Comparison of ENCODE assay signal across 10 cellular contexts in genomic region chr6:170129691-170130171, GRCh38.
A peak's percentile ranks its signal among the peaks of the same experiment; 100 is the strongest.
DNase-seq lines count a peak whose midpoint lies in the region; ATAC-seq, FAIRE-seq and TF ChIP-seq lines count a peak whose summit lies in the region.
"Had no signal": no experiment of that assay in that cellular context is flagged by ENCODE, and none has a peak within 500 bp of the region (broad histone marks: within the 10 kb centered on the region; RNA-seq: fewer than 3 reads in every experiment).

No MANE protein-coding gene starts in this region.

- no peaks in the 10 kb centered on the region for H3K79me2 ChIP-seq in HepG2 (ENCODE audit: insufficient read depth, low read length)

- POLR2A ChIA-PET in HepG2 (lab: Yijun Ruan, JAX), result no interaction called here

- DNase-seq in natural killer cell treated with Interleukin-12 subunit alpha and Interleukin-12 subunit beta and Interleukin-15 and Interleukin-18, amount 100 ng/mL, for 72 hours (ENCODE audit: low spot score), result peak; percentile 29
- no peak for DNase-seq in natural killer cell
- DNase-seq in astrocyte of the hippocampus (ENCODE audit: low read depth, low spot score), result peak; percentile 61
- DNase-seq in HepG2 (ENCODE audit: low spot score), result no peak
- DNase-seq in NOMO-1 treated with dmso at 0.1 percent for 144 hours (lab: John Stamatoyannopoulos, UW; ENCODE audit: unreplicated experiment), result no peak
- no peak for DNase-seq in GM13977 (ENCODE audit: low spot score)
- DNase-seq in T-helper 2 cell treated with Interferon-gamma antibody and Interleukin-4, amounts not matched to agents 5 μg/mL and 100 μg/mL, for 36 hours (ENCODE audit: low spot score), result no peak
- DNase-seq: CD4-positive, CD25-positive, alpha-beta regulatory T cell had no signal

- TF ChIP-seq CTCF in natural killer cell (IDR thresholded peaks at IDR 0.05) (no peak), HepG2 (CRISPR knock-in tag; IDR thresholded peaks at IDR 0.05) (no peak), GM13977 (IDR thresholded peaks at IDR 0.05; ENCODE audit: extremely low read depth, insufficient read depth, missing control alignments) (no peak)

- no peaks in the 10 kb centered on the region for H3K36me3 ChIP-seq in HepG2 (replicated peaks in 1 of 2; ENCODE audit: control insufficient read depth in 1 of 2, insufficient read depth in 2 of 2, low read length in 2 of 2)

- no peaks in the 10 kb centered on the region for H3K36me3 Mint-ChIP-seq in natural killer cell treated with Interleukin-12 subunit alpha and Interleukin-12 subunit beta and Interleukin-15 and Interleukin-18, amount 100 ng/mL, for 72 hours
- no peaks in the 10 kb centered on the region for H3K36me3 Mint-ChIP-seq in natural killer cell
- no peaks in the 10 kb centered on the region for H3K36me3 Mint-ChIP-seq in T-helper 2 cell treated with Interferon-gamma antibody and Interleukin-4, amounts not matched to agents 5 μg/mL and 100 μg/mL, for 36 hours (ENCODE audit: low read depth)
- H3K36me3 Mint-ChIP-seq: CD4-positive, CD25-positive, alpha-beta regulatory T cell had no signal

- no peak for FAIRE-seq in HepG2 (lab: Jason Lieb, UNC)
- FAIRE-seq: astrocyte had no signal

- H3K4me3 Mint-ChIP-seq in natural killer cell treated with Interleukin-12 subunit alpha and Interleukin-12 subunit beta and Interleukin-15 and Interleukin-18, amount 100 ng/mL, for 72 hours, result no peak overlapping the region
- no peak overlapping the region for H3K4me3 Mint-ChIP-seq in natural killer cell
- no peak overlapping the region for H3K4me3 Mint-ChIP-seq in T-helper 2 cell treated with Interferon-gamma antibody and Interleukin-4, amounts not matched to agents 5 μg/mL and 100 μg/mL, for 36 hours
- H3K4me3 Mint-ChIP-seq: CD4-positive, CD25-positive, alpha-beta regulatory T cell had no signal

- H3K4me2 ChIP-seq in HepG2 (ENCODE audit: low read depth, low read length), result no peak overlapping the region

- no peak for TF ChIP-seq EP300 in HepG2 (IDR thresholded peaks at IDR 0.05; ENCODE audit: low read depth in 2 of 2, low read length in 2 of 2)
- no peak for TF ChIP-seq EP300 in HepG2 (CRISPR knock-in tag; IDR thresholded peaks at IDR 0.05; ENCODE audit: borderline replicate concordance)

- no peak for TF ChIP-seq POLR2A in HepG2 (IDR thresholded peaks at IDR 0.05; ENCODE audit: insufficient read depth in 1 of 2, low read depth in 2 of 2, low read length in 2 of 2)

- H3K9me3 ChIP-seq in HepG2 (ENCODE audit: low read length), result no peaks in the 10 kb centered on the region

- no peak for ATAC-seq in natural killer cell treated with Interleukin-12 subunit alpha and Interleukin-12 subunit beta and Interleukin-15 and Interleukin-18, amount 100 ng/mL, for 72 hours
- ATAC-seq in natural killer cell (no peak), HepG2 (peak; percentile 51), HG03439 (IDR thresholded peaks at IDR 0.05; ENCODE audit: unreplicated experiment) (no peak)

- in situ Hi-C loops in HepG2 (cut with HindIII; ENCODE audit: extremely low pct_ligation_motif_present, low pct_unique_long_range_greater_than_20kb) (no loop called here), GM13977 (cut with MboI; ENCODE audit: low pct_unique_long_range_greater_than_20kb, low sequenced_read_pairs, unreplicated experiment) (no loop called here)

- H3K27me3 ChIP-seq in HepG2 (ENCODE audit: control insufficient read depth in 1 of 2, insufficient read depth in 2 of 2, low read length in 2 of 2), result peaks cover 17 to 72% of the 10 kb centered on the region in 2 experiments; a peak in 4 of 5 replicates

- no peak overlapping the region for H3K4me3 ChIP-seq in HepG2 (replicated peaks in 1 of 3; ENCODE audit: insufficient read depth in 1 of 3, low read depth in 2 of 3, low read length in 3 of 3)

- intact Hi-C loops in natural killer cell (cut with micrococcal nuclease) (no loop called here), HepG2 (cut with micrococcal nuclease; ENCODE audit: unreplicated experiment) (no loop called here)

- no peaks in the 10 kb centered on the region for H3K4me1 ChIP-seq in HepG2 (ENCODE audit: insufficient read depth, low read length)

- no peak overlapping the region for H3K27ac ChIP-seq in HepG2 (ENCODE audit: extremely low read length, insufficient read depth, low read length)

- WGBS in HepG2 (ENCODE audit: low lambda C conversion rate), result 24% methylated on average over 14 of the region's 14 CpGs

- H3K27ac Mint-ChIP-seq in natural killer cell treated with Interleukin-12 subunit alpha and Interleukin-12 subunit beta and Interleukin-15 and Interleukin-18, amount 100 ng/mL, for 72 hours, result no peak overlapping the region
- H3K27ac Mint-ChIP-seq in natural killer cell, result no peak overlapping the region
- no peak overlapping the region for H3K27ac Mint-ChIP-seq in T-helper 2 cell treated with Interferon-gamma antibody and Interleukin-4, amounts not matched to agents 5 μg/mL and 100 μg/mL, for 36 hours
- H3K27ac Mint-ChIP-seq: CD4-positive, CD25-positive, alpha-beta regulatory T cell had no signal

- BruUV-seq in HepG2 (replicated peaks; lab: Mats Ljungman, UMichigan), result no TSS peak

- no peaks in the 10 kb centered on the region for H3K9me3 Mint-ChIP-seq in natural killer cell treated with Interleukin-12 subunit alpha and Interleukin-12 subunit beta and Interleukin-15 and Interleukin-18, amount 100 ng/mL, for 72 hours
- no peaks in the 10 kb centered on the region for H3K9me3 Mint-ChIP-seq in natural killer cell
- H3K9me3 Mint-ChIP-seq in T-helper 2 cell treated with Interferon-gamma antibody and Interleukin-4, amounts not matched to agents 5 μg/mL and 100 μg/mL, for 36 hours, result no peaks in the 10 kb centered on the region

- CTCF ChIA-PET in HepG2 (lab: Yijun Ruan, JAX; ENCODE audit: low intra/inter-chr PET ratio, low total read pairs), result no interaction called here

- no peak overlapping the region for H3K9ac ChIP-seq in HepG2 (ENCODE audit: insufficient read depth, low read depth, low read length)

- no peaks in the 10 kb centered on the region for H4K20me1 ChIP-seq in HepG2 (ENCODE audit: insufficient read depth, low read length)

- peaks cover 0 to 3% of the 10 kb centered on the region in 2 donors for H3K4me1 Mint-ChIP-seq in natural killer cell treated with Interleukin-12 subunit alpha and Interleukin-12 subunit beta and Interleukin-15 and Interleukin-18, amount 100 ng/mL, for 72 hours (ENCODE audit: low read depth in 2 of 2)
- H3K4me1 Mint-ChIP-seq in natural killer cell, result peaks cover 0 to 6% of the 10 kb centered on the region in 2 donors
- H3K4me1 Mint-ChIP-seq in T-helper 2 cell treated with Interferon-gamma antibody and Interleukin-4, amounts not matched to agents 5 μg/mL and 100 μg/mL, for 36 hours (ENCODE audit: low read depth), result no peaks in the 10 kb centered on the region
- H3K4me1 Mint-ChIP-seq: CD4-positive, CD25-positive, alpha-beta regulatory T cell had no signal

- H3K27me3 Mint-ChIP-seq in natural killer cell treated with Interleukin-12 subunit alpha and Interleukin-12 subunit beta and Interleukin-15 and Interleukin-18, amount 100 ng/mL, for 72 hours, result peaks cover 0 to 4% of the 10 kb centered on the region in 2 donors
- peaks cover 0 to 3% of the 10 kb centered on the region in 2 donors for H3K27me3 Mint-ChIP-seq in natural killer cell (ENCODE audit: low read depth in 2 of 2)
- H3K27me3 Mint-ChIP-seq in T-helper 2 cell treated with Interferon-gamma antibody and Interleukin-4, amounts not matched to agents 5 μg/mL and 100 μg/mL, for 36 hours (ENCODE audit: low read depth), result no peaks in the 10 kb centered on the region

- no peak for TF ChIP-seq RAD21 in HepG2 (CRISPR knock-in tag; IDR thresholded peaks at IDR 0.05)

- H2AFZ ChIP-seq in HepG2 (ENCODE audit: low read length), result no peak overlapping the region

TF ChIP-seq in HepG2, 621 proteins besides CTCF, POLR2A, EP300 and RAD21 (continues in another document):
- TF ChIP-seq ZNF30 (CRISPR knock-in tag; IDR thresholded peaks at IDR 0.05) (no peak), FOXO1 (CRISPR knock-in tag; IDR thresholded peaks at IDR 0.05) (no peak), TEAD2 (CRISPR knock-in tag; IDR thresholded peaks at IDR 0.05) (no peak), ZNF75D (CRISPR knock-in tag; IDR thresholded peaks at IDR 0.05; ENCODE audit: borderline replicate concordance) (no peak), ZBTB10 (CRISPR knock-in tag; IDR thresholded peaks at IDR 0.05; ENCODE audit: borderline replicate concordance) (no peak), ZNF710 (CRISPR knock-in tag; IDR thresholded peaks at IDR 0.05; ENCODE audit: borderline replicate concordance) (no peak), MAFK (conservative IDR thresholded peaks at IDR 0.05 in 1 of 2, IDR thresholded peaks at IDR 0.05 in 1 of 2; ENCODE audit: low read length in 2 of 2) (no peak)

Comparison
In these comparisons a context has a peak if more than half of its experiments do, and no peak if none do; other contexts are left out.
1. DNase-seq: peak in natural killer cell treated with Interleukin-12 subunit alpha and Interleukin-12 subunit beta and Interleukin-15 and Interleukin-18, amount 100 ng/mL, for 72 hours (single experiment) and astrocyte of the hippocampus (single experiment); none in natural killer cell (single experiment), HepG2 (single experiment), NOMO-1 treated with dmso at 0.1 percent for 144 hours (single experiment), GM13977 (single experiment) and T-helper 2 cell treated with Interferon-gamma antibody and Interleukin-4, amounts not matched to agents 5 μg/mL and 100 μg/mL, for 36 hours (single experiment).